ENCODE assay signal across 10 cellular contexts in genomic region chr21:40178726-40179125, GRCh38.
"Had no signal": no experiment of that assay in that cellular context is flagged by ENCODE, and none has a peak within 500 bp of the region (broad histone marks: within the 10 kb centered on the region; RNA-seq: fewer than 3 reads in every experiment).

No MANE protein-coding gene starts in this region.

- H3K27ac ChIP-seq: GM23248, HL-60 had no signal

- H3K4me1 ChIP-seq: HAP-1 had no signal

- H3K27me3 Mint-ChIP-seq: IgD-negative memory B cell had no signal

- DNase-seq: GM23248, GOT3, H7, HFFc6, KBM-7 had no signal

- H3K4me3 Mint-ChIP-seq: HFFc6, IgD-negative memory B cell had no signal

- H3K36me3 ChIP-seq: HAP-1 had no signal

- ATAC-seq: HCT116, HepG2 had no signal

- H3K4me1 Mint-ChIP-seq: IgD-negative memory B cell had no signal

- H3K9me3 ChIP-seq: HAP-1 had no signal

- H3K27ac Mint-ChIP-seq: HFFc6, IgD-negative memory B cell had no signal

- H3K4me3 ChIP-seq: GM23248, HAP-1 had no signal
